ENCODE assay signal across 17 cellular contexts in genomic region chr9:134807726-134808125, GRCh38.
DNase-seq lines count a peak whose midpoint lies in the region; ATAC-seq and TF ChIP-seq lines count a peak whose summit lies in the region.
"Had no signal": no experiment of that assay in that cellular context is flagged by ENCODE, and none has a peak within 500 bp of the region (broad histone marks: within the 10 kb centered on the region; RNA-seq: fewer than 3 reads in every experiment).

No MANE protein-coding gene starts in this region.

- peak overlapping the region in 6 of 12 donors; percentile 2 to 57 (median 26) for H3K27ac ChIP-seq in heart left ventricle
- peak overlapping the region; percentile 25 for H3K27ac ChIP-seq in rectal smooth muscle tissue (ENCODE audit: low read depth, low read length)
- H3K27ac ChIP-seq: neutrophil had no signal

- H3K4me3 ChIP-seq in AG10803 (ENCODE audit: low read length): no peak overlapping the region
- no peak overlapping the region for H3K4me3 ChIP-seq in astrocyte of the spinal cord (ENCODE audit: low read depth, low read length)
- H3K4me3 ChIP-seq in heart left ventricle: no peak overlapping the region
- no peak overlapping the region for H3K4me3 ChIP-seq in rectal smooth muscle tissue (ENCODE audit: low read length)
- H3K4me3 ChIP-seq: GM12878 had no signal

- in situ Hi-C loops in astrocyte of the spinal cord (cut with HindIII; ENCODE audit: low sequenced_read_pairs): no loop called here

- H3K36me3 ChIP-seq in heart left ventricle (peaks cover 0 to 53% (median 16%) of the 10 kb centered on the region in 9 donors), rectal smooth muscle tissue (ENCODE audit: control insufficient read depth, insufficient read depth, low read length) (peaks cover 6% of the 10 kb centered on the region)
- H3K36me3 ChIP-seq: BE2C, neutrophil had no signal

- intact Hi-C loops in heart left ventricle (cut with DNase I): no loop called here

- no peak for TF ChIP-seq POLR2A in heart left ventricle (IDR thresholded peaks at IDR 0.05)

- H3K9me3 ChIP-seq in heart left ventricle: no peaks in the 10 kb centered on the region
- H3K9me3 ChIP-seq: BE2C, neutrophil had no signal

- DNase-seq in AG10803 (ENCODE audit: low read depth) (peak; percentile 89), astrocyte of the spinal cord (ENCODE audit: low read depth, low spot score) (peak; percentile 64), heart left ventricle (peak in 2 of 5 donors; percentile 48 to 52), DMS153 (lab: John Stamatoyannopoulos, UW) (no peak), hypothalamus (lab: John Stamatoyannopoulos, UW) (no peak)
- no peak for DNase-seq in activated CD4-positive, CD25-positive, alpha-beta regulatory T cell treated with anti-CD3 and anti-CD28 coated beads, Interleukin-2, amount 50 U/mL, for 72 hours
- DNase-seq: activated CD4-positive, alpha-beta T cell treated with anti-CD3 and anti-CD28 coated beads for 36 hours; activated T-cell treated with anti-CD3 and anti-CD28 coated beads, Interleukin-2, amount 50 U/mL, for 24 hours; BE2C; DMS79 treated with DMSO at 0.1 percent for 48 hours; effector CD4-positive, alpha-beta T cell; NCI-H446; stimulated activated CD8-positive, alpha-beta memory T cell treated with anti-CD3 and anti-CD28 coated beads, Interleukin-4, amount 100 ng/mL, for 48 hours had no signal

- peak in 3 of 4 donors; percentile 43 to 81 (median 60) for ATAC-seq in heart left ventricle
- no peak for ATAC-seq in GM21737 (IDR thresholded peaks at IDR 0.05; ENCODE audit: unreplicated experiment)
- ATAC-seq: activated CD4-positive, alpha-beta T cell treated with anti-CD3 and anti-CD28 coated beads for 36 hours; GM12878 had no signal

- H3K27me3 ChIP-seq in heart left ventricle (no peaks in the 10 kb centered on the region), rectal smooth muscle tissue (ENCODE audit: control insufficient read depth, insufficient read depth, low read length) (no peaks in the 10 kb centered on the region)
- H3K27me3 ChIP-seq: BE2C, neutrophil had no signal

- 9 to 19% (median 14%) methylated on average over 4 of the region's 4 CpGs for WGBS in heart left ventricle, 4 donors

- H3K4me1 ChIP-seq in heart left ventricle (peaks cover 0 to 28% (median 20%) of the 10 kb centered on the region in 12 donors), rectal smooth muscle tissue (ENCODE audit: control insufficient read depth, insufficient read depth, low read length) (peaks cover 11% of the 10 kb centered on the region)
- H3K4me1 ChIP-seq: BE2C had no signal

- H3K9ac ChIP-seq in rectal smooth muscle tissue (ENCODE audit: low read length): no peak overlapping the region

- TF ChIP-seq CTCF in AG10803 (conservative IDR thresholded peaks at IDR 0.05; ENCODE audit: low read length): no peak
- TF ChIP-seq CTCF in astrocyte of the spinal cord (IDR thresholded peaks at IDR 0.05; ENCODE audit: low read depth, low read length): no peak
- TF ChIP-seq CTCF in heart left ventricle (IDR thresholded peaks at IDR 0.05): no peak

Comparison
In these comparisons a context has a peak if more than half of its experiments do, and no peak if none do; other contexts are left out.
1. DNase-seq: peak in AG10803 (single experiment) and astrocyte of the spinal cord (single experiment); none in activated CD4-positive, CD25-positive, alpha-beta regulatory T cell treated with anti-CD3 and anti-CD28 coated beads, Interleukin-2, amount 50 U/mL, for 72 hours (single experiment), DMS153 (single experiment) and hypothalamus (0 of 51).